In genomic region chr3:140117111-140117526, GRCh38 we compare ENCODE assay signal across 19 cellular contexts.
DNase-seq lines count a peak whose midpoint lies in the region; ATAC-seq and TF ChIP-seq lines count a peak whose summit lies in the region.
"Had no signal": no experiment of that assay in that cellular context is flagged by ENCODE, and none has a peak within 500 bp of the region (broad histone marks: within the 10 kb centered on the region; RNA-seq: fewer than 3 reads in every experiment).

No MANE protein-coding gene starts in this region.

- DNase-seq in DMS79 treated with DMSO at 0.1 percent for 48 hours (lab: John Stamatoyannopoulos, UW): peak; percentile 42
- peak; percentile 93 for DNase-seq in M059J (ENCODE audit: low read depth)
- peak; percentile 22 for DNase-seq in epidermal melanocyte (ENCODE audit: insufficient read length, low spot score)
- DNase-seq in nephron progenitor cell: peak; percentile 34
- DNase-seq in effector memory CD4-positive, alpha-beta T cell: no peak
- no peak for DNase-seq in natural killer cell
- DNase-seq in HAP-1 (ENCODE audit: low spot score in 2 of 2): no peak
- no peak for DNase-seq in NCI-H2196 (lab: John Stamatoyannopoulos, UW; ENCODE audit: unreplicated experiment)
- DNase-seq: activated CD4-positive, alpha-beta T cell treated with anti-CD3 and anti-CD28 coated beads, Interleukin-2, amount 50 U/mL, for 1 hour; activated naive CD8-positive, alpha-beta T cell treated with anti-CD3 and anti-CD28 coated beads, Interleukin-2, amount 10 ng/mL, durations not matched to agents 7 days and 5 days; activated T-cell treated with anti-CD3 and anti-CD28 coated beads, Interleukin-2, amount 50 U/mL, for 1 hour; effector memory CD8-positive, alpha-beta T cell; HFFc6; NCI-H1930; NCI-H446 treated with DMSO at 0.1 percent for 48 hours; right lobe of liver; stimulated activated CD4-positive, alpha-beta T cell treated with anti-CD3 and anti-CD28 coated beads, Interleukin-2, amount 100 ng/mL, for 48 hours had no signal

- H3K27me3 ChIP-seq in effector memory CD4-positive, alpha-beta T cell (replicated peaks; ENCODE audit: control insufficient read depth, insufficient read depth, low read length, poor library complexity, severe bottlenecking): no peaks in the 10 kb centered on the region
- H3K27me3 ChIP-seq in HAP-1 (ENCODE audit: low read depth): peaks cover 6% of the 10 kb centered on the region
- H3K27me3 ChIP-seq: cardiac muscle cell, right lobe of liver had no signal

- in situ Hi-C loops in HAP-1 (cut with MboI; ENCODE audit: low sequenced_read_pairs): no loop called here

- H3K27me3 Mint-ChIP-seq in nephron progenitor cell (ENCODE audit: low read depth, poor library complexity): peaks cover 11% of the 10 kb centered on the region
- no peaks in the 10 kb centered on the region for H3K27me3 Mint-ChIP-seq in natural killer cell (ENCODE audit: low read depth in 2 of 2)

- H3K4me1 Mint-ChIP-seq in nephron progenitor cell: peaks cover 22% of the 10 kb centered on the region
- H3K4me1 Mint-ChIP-seq in natural killer cell: no peaks in the 10 kb centered on the region
- H3K4me1 Mint-ChIP-seq: activated naive CD8-positive, alpha-beta T cell treated with anti-CD3 and anti-CD28 coated beads, Interleukin-2, amount 10 ng/mL, durations not matched to agents 7 days and 5 days had no signal

- ATAC-seq in natural killer cell: no peak
- ATAC-seq: effector memory CD8-positive, alpha-beta T cell had no signal

- no peaks in the 10 kb centered on the region for H3K36me3 Mint-ChIP-seq in nephron progenitor cell (ENCODE audit: low read depth)
- H3K36me3 Mint-ChIP-seq in natural killer cell: no peaks in the 10 kb centered on the region
- H3K36me3 Mint-ChIP-seq: activated naive CD8-positive, alpha-beta T cell treated with anti-CD3 and anti-CD28 coated beads, Interleukin-2, amount 10 ng/mL, durations not matched to agents 7 days and 5 days had no signal

- no peaks in the 10 kb centered on the region for H3K9me3 ChIP-seq in effector memory CD4-positive, alpha-beta T cell (ENCODE audit: control insufficient read depth, low read length)
- H3K9me3 ChIP-seq in HAP-1: no peaks in the 10 kb centered on the region
- H3K9me3 ChIP-seq: right lobe of liver had no signal

- H3K36me3 ChIP-seq in effector memory CD4-positive, alpha-beta T cell (ENCODE audit: control insufficient read depth, insufficient read depth, low read length): no peaks in the 10 kb centered on the region
- H3K36me3 ChIP-seq in HAP-1 (replicated peaks): no peaks in the 10 kb centered on the region
- H3K36me3 ChIP-seq: cardiac muscle cell, right lobe of liver had no signal

- no peak overlapping the region for H3K4me3 ChIP-seq in effector memory CD4-positive, alpha-beta T cell (ENCODE audit: insufficient read depth, low read depth, low read length, poor library complexity, severe bottlenecking)
- H3K4me3 ChIP-seq in HAP-1: no peak overlapping the region
- H3K4me3 ChIP-seq: cardiac muscle cell, lung, right lobe of liver had no signal

- no peaks in the 10 kb centered on the region for H3K4me1 ChIP-seq in effector memory CD4-positive, alpha-beta T cell (ENCODE audit: control insufficient read depth, insufficient read depth, low read length, poor library complexity, severe bottlenecking)
- no peaks in the 10 kb centered on the region for H3K4me1 ChIP-seq in HAP-1
- H3K4me1 ChIP-seq: right lobe of liver had no signal

- H3K27ac Mint-ChIP-seq in nephron progenitor cell (peak overlapping the region; percentile 95), natural killer cell (no peak overlapping the region)
- H3K27ac Mint-ChIP-seq: activated naive CD8-positive, alpha-beta T cell treated with anti-CD3 and anti-CD28 coated beads, Interleukin-2, amount 10 ng/mL, durations not matched to agents 7 days and 5 days; effector memory CD8-positive, alpha-beta T cell; HFFc6 had no signal

- H3K27ac ChIP-seq in effector memory CD4-positive, alpha-beta T cell (ENCODE audit: insufficient read depth, low read length, poor library complexity, severe bottlenecking): no peak overlapping the region
- H3K27ac ChIP-seq: cardiac muscle cell, right lobe of liver had no signal

- no peaks in the 10 kb centered on the region for H3K9me3 Mint-ChIP-seq in nephron progenitor cell
- H3K9me3 Mint-ChIP-seq in natural killer cell: no peaks in the 10 kb centered on the region
- H3K9me3 Mint-ChIP-seq: activated naive CD8-positive, alpha-beta T cell treated with anti-CD3 and anti-CD28 coated beads, Interleukin-2, amount 10 ng/mL, durations not matched to agents 7 days and 5 days; effector memory CD8-positive, alpha-beta T cell had no signal

- no peak overlapping the region for H3K4me3 Mint-ChIP-seq in nephron progenitor cell
- no peak overlapping the region for H3K4me3 Mint-ChIP-seq in natural killer cell
- H3K4me3 Mint-ChIP-seq: activated naive CD8-positive, alpha-beta T cell treated with anti-CD3 and anti-CD28 coated beads, Interleukin-2, amount 10 ng/mL, durations not matched to agents 7 days and 5 days; effector memory CD8-positive, alpha-beta T cell; HFFc6 had no signal

- TF ChIP-seq CTCF in nephron progenitor cell (IDR thresholded peaks at IDR 0.05) (no peak), natural killer cell (IDR thresholded peaks at IDR 0.05) (no peak)

- intact Hi-C loops in natural killer cell (cut with micrococcal nuclease): loop anchor here (5.0 kb wide), 1 partner anchor 50 kb away; no protein-coding TSS in a partner anchor

Comparison
In these comparisons a context has a peak if more than half of its experiments do, and no peak if none do; other contexts are left out.
1. DNase-seq: peak in DMS79 treated with DMSO at 0.1 percent for 48 hours (single experiment), M059J (single experiment), epidermal melanocyte (single experiment) and nephron progenitor cell (single experiment); none in effector memory CD4-positive, alpha-beta T cell (0 of 3), natural killer cell (single experiment), HAP-1 (0 of 2) and NCI-H2196 (single experiment).